ENCODE assay signal across 1 cellular context in genomic region chr10:58361353-58361752, GRCh38.
TF ChIP-seq lines count a peak whose summit lies in the region.

No MANE protein-coding gene starts in this region.

TF ChIP-seq in A549, 52 proteins besides CTCF, POLR2A, EP300 and RAD21 (continued from another document):
- TF ChIP-seq JUN (IDR thresholded peaks at IDR 0.05) (no peak), HMGXB4 (CRISPR knock-in tag; IDR thresholded peaks at IDR 0.05; ENCODE audit: borderline replicate concordance) (no peak)
